Comparison of ENCODE assay signal across 27 cellular contexts in the genomic region with DNA sequence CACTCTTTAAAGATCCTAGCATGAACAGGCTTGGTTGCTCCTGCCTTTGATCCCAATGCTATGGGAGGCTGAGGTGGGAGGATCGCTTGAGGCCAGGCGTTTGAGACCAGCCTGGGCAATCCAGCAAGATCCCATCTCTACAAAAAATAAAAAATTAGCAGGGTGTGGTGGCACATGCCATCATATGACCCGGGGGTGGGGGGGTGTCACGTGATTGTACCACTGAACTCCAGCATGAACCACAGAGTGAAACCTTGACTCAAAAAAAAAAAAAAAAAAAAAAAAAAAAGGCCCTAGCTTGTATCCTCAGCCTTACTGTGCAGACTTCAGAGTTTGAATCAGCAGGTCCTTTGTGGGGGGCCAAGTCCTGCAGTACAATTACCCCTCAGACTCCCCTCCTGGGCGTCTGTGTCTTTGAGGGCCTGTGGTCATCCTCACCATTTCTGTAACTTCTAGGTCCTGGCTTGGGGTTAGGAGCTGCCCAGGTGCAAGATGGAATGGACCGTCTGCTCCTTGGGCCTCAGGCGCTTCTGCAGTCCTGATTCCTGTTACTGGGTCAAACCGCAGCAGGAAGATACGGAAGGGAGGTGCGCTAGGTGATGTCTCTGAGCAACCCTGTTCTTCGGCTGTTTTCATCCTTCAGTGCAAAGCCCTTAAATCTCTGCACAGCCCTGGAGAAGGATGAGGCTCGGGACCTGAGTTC.
"Had no signal": no experiment of that assay in that cellular context is flagged by ENCODE, and none has a peak within 500 bp of the region (broad histone marks: within the 10 kb centered on the region; RNA-seq: fewer than 3 reads in every experiment).

No MANE protein-coding gene starts in this region.

- H3K36me3 ChIP-seq: gastroesophageal sphincter, pancreas, right atrium auricular region, tibial artery had no signal

- H3K4me1 Mint-ChIP-seq: activated T-helper 17 cell treated with anti-CD3 and anti-CD28 coated beads, Interleukin-2, amount 50 U/mL, for 72 hours; stimulated activated memory B cell treated with anti-CD40 and anti-IgM and Interleukin-4, amounts not matched to agents 10 μg/mL and 1 μg/mL and 100 μg/mL, for 72 hours; stimulated activated naive CD8-positive, alpha-beta T cell treated with anti-CD3 and anti-CD28 coated beads, Interleukin-15, amount 100 ng/mL, for 72 hours had no signal

- H3K27ac ChIP-seq: gastroesophageal sphincter, pancreas, psoas muscle, right atrium auricular region, tibial artery had no signal

- DNase-seq: activated CD4-positive, alpha-beta T cell treated with anti-CD3 and anti-CD28 coated beads for 1 hour; activated gamma-delta T cell treated with Interleukin-2 at 50 U/mL for 16 hours; activated naive CD4-positive, alpha-beta T cell treated with anti-CD3 and anti-CD28 coated beads, Interleukin-2, amount 50 U/mL, for 16 hours; activated T-cell treated with anti-CD3 and anti-CD28 coated beads, Interleukin-2, amount 50 U/mL, for 4 hours; amniotic stem cell; caudate nucleus; hippocampal formation; left cardiac atrium; left ventricle myocardium superior; mammary epithelial cell; naive B cell; stimulated activated CD4-positive, alpha-beta T cell treated with anti-CD3 and anti-CD28 coated beads, Interleukin-1b, Interleukin-23, amount 100 ng/mL, for 48 hours; stimulated activated CD4-positive, alpha-beta T cell treated with anti-CD3 and anti-CD28 coated beads, Interleukin-4, amount 100 ng/mL, for 4 hours; stimulated activated CD8-positive, alpha-beta memory T cell treated with anti-CD3 and anti-CD28 coated beads, Interleukin-4, amount 100 ng/mL, for 48 hours; stimulated activated naive CD8-positive, alpha-beta T cell treated with anti-CD3 and anti-CD28 coated beads, Interleukin-15, amount 100 ng/mL, for 72 hours; substantia nigra; T-helper 9 cell; tibial artery had no signal

- H3K4me1 ChIP-seq: pancreas had no signal

- H3K9me3 ChIP-seq: gastroesophageal sphincter, pancreas, psoas muscle, right atrium auricular region, tibial artery had no signal

- ATAC-seq: activated T-cell treated with anti-CD3 and anti-CD28 coated beads, Interleukin-2, amount 50 U/mL, for 4 hours; activated T-helper 17 cell treated with anti-CD3 and anti-CD28 coated beads, Interleukin-2, amount 50 U/mL, for 72 hours; gastroesophageal sphincter; left cardiac atrium; left ventricle myocardium superior; pancreas; psoas muscle; stimulated activated memory B cell treated with anti-CD40 and anti-IgM and Interleukin-4, amounts not matched to agents 10 μg/mL and 1 μg/mL and 100 μg/mL, for 72 hours; stimulated activated naive CD8-positive, alpha-beta T cell treated with anti-CD3 and anti-CD28 coated beads, Interleukin-15, amount 100 ng/mL, for 72 hours had no signal

- H3K27me3 Mint-ChIP-seq: stimulated activated memory B cell treated with anti-CD40 and anti-IgM and Interleukin-4, amounts not matched to agents 10 μg/mL and 1 μg/mL and 100 μg/mL, for 72 hours had no signal

- H3K4me2 ChIP-seq: smooth muscle cell had no signal

- H3K4me3 Mint-ChIP-seq: activated T-cell treated with anti-CD3 and anti-CD28 coated beads, Interleukin-2, amount 50 U/mL, for 4 hours; activated T-helper 17 cell treated with anti-CD3 and anti-CD28 coated beads, Interleukin-2, amount 50 U/mL, for 72 hours; naive B cell; nephron progenitor cell; stimulated activated memory B cell treated with anti-CD40 and anti-IgM and Interleukin-4, amounts not matched to agents 10 μg/mL and 1 μg/mL and 100 μg/mL, for 72 hours; stimulated activated naive CD8-positive, alpha-beta T cell treated with anti-CD3 and anti-CD28 coated beads, Interleukin-15, amount 100 ng/mL, for 72 hours; T-helper 1 cell treated with Interleukin-12 subunit alpha and Interleukin-12 subunit beta and Interleukin-4 antibody, amounts not matched to agents 30 μg/mL and 1 μg/mL, for 36 hours had no signal

- H3K27ac Mint-ChIP-seq: activated T-helper 17 cell treated with anti-CD3 and anti-CD28 coated beads, Interleukin-2, amount 50 U/mL, for 72 hours; naive B cell; stimulated activated memory B cell treated with anti-CD40 and anti-IgM and Interleukin-4, amounts not matched to agents 10 μg/mL and 1 μg/mL and 100 μg/mL, for 72 hours; stimulated activated naive CD8-positive, alpha-beta T cell treated with anti-CD3 and anti-CD28 coated beads, Interleukin-15, amount 100 ng/mL, for 72 hours; T-helper 1 cell treated with Interleukin-12 subunit alpha and Interleukin-12 subunit beta and Interleukin-4 antibody, amounts not matched to agents 30 μg/mL and 1 μg/mL, for 36 hours had no signal

- H3K36me3 Mint-ChIP-seq: naive B cell; stimulated activated memory B cell treated with anti-CD40 and anti-IgM and Interleukin-4, amounts not matched to agents 10 μg/mL and 1 μg/mL and 100 μg/mL, for 72 hours had no signal

- H3K9me3 Mint-ChIP-seq: activated T-cell treated with anti-CD3 and anti-CD28 coated beads, Interleukin-2, amount 50 U/mL, for 4 hours; activated T-helper 17 cell treated with anti-CD3 and anti-CD28 coated beads, Interleukin-2, amount 50 U/mL, for 72 hours; naive B cell; nephron progenitor cell; stimulated activated memory B cell treated with anti-CD40 and anti-IgM and Interleukin-4, amounts not matched to agents 10 μg/mL and 1 μg/mL and 100 μg/mL, for 72 hours; stimulated activated naive CD8-positive, alpha-beta T cell treated with anti-CD3 and anti-CD28 coated beads, Interleukin-15, amount 100 ng/mL, for 72 hours; T-helper 1 cell treated with Interleukin-12 subunit alpha and Interleukin-12 subunit beta and Interleukin-4 antibody, amounts not matched to agents 30 μg/mL and 1 μg/mL, for 36 hours had no signal

- H3K27me3 ChIP-seq: pancreas, right atrium auricular region had no signal

- H3K4me3 ChIP-seq: gastroesophageal sphincter, pancreas, psoas muscle, right atrium auricular region, smooth muscle cell, tibial artery had no signal
